22 cellular contexts compared by ENCODE assay signal in the genomic region with DNA sequence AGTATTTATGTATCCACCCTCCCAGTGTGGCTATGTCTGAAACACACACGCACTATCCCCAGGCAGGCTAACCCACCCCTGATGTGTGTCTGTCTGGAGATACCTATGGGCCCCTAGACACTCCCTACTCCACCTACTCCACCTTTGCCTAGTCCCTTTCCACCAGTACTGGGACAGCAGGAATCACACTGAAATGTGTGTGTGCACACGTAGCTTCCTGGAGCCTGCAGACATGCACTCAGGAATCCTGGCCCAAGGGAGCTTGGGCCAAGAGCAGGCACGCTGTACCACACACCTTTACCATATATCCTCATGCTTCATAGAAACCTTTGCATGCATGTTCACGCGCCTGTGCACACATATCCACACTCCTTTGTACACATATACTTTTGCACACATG. TPM values are rescaled to one million over a fixed set of nuclear protein-coding genes. Genes with fewer than 3 reads are reported as not detected.
"Had no signal": no experiment of that assay in that cellular context is flagged by ENCODE, and none has a peak within 500 bp of the region (broad histone marks: within the 10 kb centered on the region; RNA-seq: fewer than 3 reads in every experiment).

No MANE protein-coding gene starts in this region.

- H3K9me3 ChIP-seq: SJCRH30 had no signal

- ATAC-seq: Right ventricle myocardium inferior, SK-N-SH treated with all-trans-retinoic acid at 6 μM for 48 hours had no signal

- H3K4me3 ChIP-seq: SJCRH30 had no signal

- H3K36me3 ChIP-seq: SJCRH30 had no signal

- DNase-seq: KBM-7, MV-4-11, NCI-H1048, NCI-H1105, NCI-H1417, NCI-H1436 treated with DMSO at 0.1 percent for 48 hours, NCI-H1694, NCI-H187 treated with DMSO at 0.1 percent for 48 hours, NCI-H2029 treated with DMSO at 0.1 percent for 48 hours, NCI-H2227 treated with DMSO at 0.1 percent for 48 hours, NCI-H524, NCI-H526 treated with DMSO at 0.1 percent for 48 hours, NCI-H748 treated with DMSO at 0.1 percent for 48 hours, SHP77 treated with DMSO at 0.1 percent for 48 hours, SJCRH30 had no signal

- H3K27ac ChIP-seq: SJCRH30 had no signal

RNA-seq across cellular contexts. Expression of a gene that starts 6.9 kb away (rescaled TPM):
- total RNA-seq: HT-29, MCF 10A, RPMI7951 had no signal

RNA-seq across cellular contexts. Expression of a gene that starts 7.4 kb away (rescaled TPM):
- total RNA-seq: HT-29, LHCN-M2, MCF 10A, NCI-H460, RPMI7951, SJCRH30 had no signal
